8 cellular contexts compared by ENCODE assay signal in the genomic region with DNA sequence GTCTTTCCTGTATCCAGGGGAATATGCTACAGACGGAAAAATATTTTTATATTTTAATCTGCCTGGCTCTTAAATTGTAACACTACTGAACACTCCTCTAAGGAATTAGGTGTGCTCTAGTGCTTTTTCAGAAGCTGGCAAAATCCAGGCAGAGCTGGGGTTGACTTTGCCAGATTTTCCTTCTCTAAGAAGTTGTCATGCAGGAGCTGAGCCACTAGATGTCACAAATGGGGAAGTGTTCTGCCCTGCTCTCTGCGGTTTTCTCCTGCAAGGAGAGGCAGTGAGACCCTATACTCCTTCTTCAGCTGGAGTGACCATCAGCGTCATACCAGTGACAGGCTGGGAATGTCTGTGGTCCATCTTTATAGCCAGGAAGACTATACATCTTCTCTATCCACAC.
A peak's percentile ranks its signal among the peaks of the same experiment; 100 is the strongest.
DNase-seq lines count a peak whose midpoint lies in the region; ATAC-seq and TF ChIP-seq lines count a peak whose summit lies in the region.

No MANE protein-coding gene starts in this region.

- no peaks in the 10 kb centered on the region for H3K4me1 ChIP-seq in lower lobe of right lung

- H3K27me3 ChIP-seq in GM06990 (replicated peaks; ENCODE audit: control insufficient read depth, insufficient read depth, low read length) (no peaks in the 10 kb centered on the region), lower lobe of right lung (ENCODE audit: low read depth) (no peaks in the 10 kb centered on the region)

- no peak overlapping the region for H3K27ac ChIP-seq in lower lobe of right lung

- intact Hi-C loops in lower lobe of right lung (cut with DNase I) = no loop called here

- no peaks in the 10 kb centered on the region for H3K36me3 ChIP-seq in GM06990 (ENCODE audit: control insufficient read depth, insufficient read depth, low read length)
- H3K36me3 ChIP-seq in lower lobe of right lung = no peaks in the 10 kb centered on the region

- TF ChIP-seq CTCF in GM06990 (IDR thresholded peaks at IDR 0.05; ENCODE audit: insufficient read depth, low read length, poor library complexity, severe bottlenecking) = peak; percentile 57
- peak; percentile 80 for TF ChIP-seq CTCF in choroid plexus epithelial cell (conservative IDR thresholded peaks at IDR 0.05; ENCODE audit: low read depth, low read length)
- TF ChIP-seq CTCF in lower lobe of right lung (IDR thresholded peaks at IDR 0.05) = peak; percentile 32

- DNase-seq in GM06990 (ENCODE audit: extremely low read depth, insufficient read length) (no peak), NOMO-1 (lab: John Stamatoyannopoulos, UW; ENCODE audit: unreplicated experiment in 2 of 2) (peak; percentile 15 to 62), choroid plexus epithelial cell (ENCODE audit: low read depth) (peak; percentile 78), lower lobe of right lung (no peak)
- DNase-seq in activated T-cell treated with anti-CD3 and anti-CD28 coated beads, Interleukin-2, amount 50 U/mL, for 1 hour = no peak
- DNase-seq in stimulated activated CD4-positive, alpha-beta T cell treated with anti-CD3 and anti-CD28 coated beads, Interleukin-4, amount 100 ng/mL, for 1 hour = no peak

- ATAC-seq in HG02870 (IDR thresholded peaks at IDR 0.05; ENCODE audit: unreplicated experiment) (peak; percentile 80), lower lobe of right lung (peak in 1 of 2 donors; percentile 51), GM18858 (IDR thresholded peaks at IDR 0.05; ENCODE audit: unreplicated experiment) (no peak)

- H3K9me3 ChIP-seq in lower lobe of right lung = no peaks in the 10 kb centered on the region

- H3K4me3 ChIP-seq in GM06990 (replicated peaks; ENCODE audit: low read depth, low read length) (no peak overlapping the region), choroid plexus epithelial cell (ENCODE audit: low read depth, low read length) (no peak overlapping the region), lower lobe of right lung (no peak overlapping the region)

Comparison
In these comparisons a context has a peak if more than half of its experiments do, and no peak if none do; other contexts are left out.
1. DNase-seq: peak in NOMO-1 (2 of 2) and choroid plexus epithelial cell (single experiment); none in GM06990 (single experiment), lower lobe of right lung (single experiment), activated T-cell treated with anti-CD3 and anti-CD28 coated beads, Interleukin-2, amount 50 U/mL, for 1 hour (single experiment) and stimulated activated CD4-positive, alpha-beta T cell treated with anti-CD3 and anti-CD28 coated beads, Interleukin-4, amount 100 ng/mL, for 1 hour (single experiment).
2. Peak in every context shown above with its lines, with median percentiles within 50 percentile points of each other: CTCF ChIP-seq.